8 cellular contexts compared by ENCODE assay signal in the genomic region with DNA sequence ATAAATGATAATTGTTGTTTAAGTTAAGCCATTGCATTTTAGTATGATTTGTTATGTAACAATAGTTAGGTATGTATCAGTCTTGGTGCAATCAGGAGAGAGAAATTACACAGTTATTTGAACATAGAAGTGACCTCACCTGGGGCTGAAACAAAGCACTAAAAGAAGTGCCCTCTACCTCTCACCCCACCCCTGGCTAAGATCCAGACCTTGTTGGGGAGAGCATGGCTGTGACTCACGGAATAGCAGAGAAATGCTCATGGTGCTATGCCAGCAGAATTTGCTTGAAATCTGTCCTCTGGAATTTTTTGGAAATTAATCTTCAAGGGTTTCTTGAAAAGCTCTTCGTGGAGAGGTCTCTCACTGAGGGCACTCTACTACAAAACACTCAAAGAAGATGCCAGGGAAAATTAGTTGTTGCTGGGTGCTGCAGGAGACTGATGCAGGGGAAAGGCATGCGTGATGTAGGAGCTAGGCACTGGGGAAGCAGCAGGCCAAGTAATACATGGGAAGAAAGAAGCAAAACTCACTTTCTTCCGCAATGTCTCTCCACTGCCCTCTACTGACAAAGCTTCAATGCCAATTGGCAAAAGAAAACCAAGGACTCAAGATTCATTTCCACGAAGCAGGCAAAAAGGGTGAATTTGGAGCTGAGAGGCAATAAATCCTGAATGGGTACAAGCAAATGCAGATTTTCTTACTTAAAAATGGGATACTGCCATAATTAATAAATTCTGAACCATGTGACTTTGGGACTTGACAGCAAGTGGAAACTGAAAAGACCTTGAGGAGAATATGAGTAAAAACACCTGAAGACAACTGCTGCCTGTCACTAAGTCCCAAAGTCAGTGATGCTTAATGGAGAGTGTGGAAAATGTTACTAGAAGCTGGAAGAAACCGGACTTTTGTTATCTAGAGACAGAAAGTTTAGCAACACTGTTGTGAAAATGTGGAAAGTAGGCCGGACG.
DNase-seq lines count a peak whose midpoint lies in the region; ATAC-seq and TF ChIP-seq lines count a peak whose summit lies in the region.

No MANE protein-coding gene starts in this region.

- in situ Hi-C loops in HAP-1 (cut with MboI; ENCODE audit: low sequenced_read_pairs), result no loop called here

- peaks cover 26% of the 10 kb centered on the region for H3K27me3 ChIP-seq in CD4-positive, CD25-positive, alpha-beta regulatory T cell (ENCODE audit: control insufficient read depth, insufficient read depth, low read length)
- H3K27me3 ChIP-seq in HAP-1 (ENCODE audit: low read depth) (no peaks in the 10 kb centered on the region), stomach (peaks cover 0 to 75% (median 27%) of the 10 kb centered on the region in 3 donors)

- H3K4me1 Mint-ChIP-seq in CD4-positive, CD25-positive, alpha-beta regulatory T cell, result peaks cover 0 to 15% (median 8%) of the 10 kb centered on the region in 4 donors

- no peaks in the 10 kb centered on the region for H3K36me3 Mint-ChIP-seq in CD4-positive, CD25-positive, alpha-beta regulatory T cell

- H3K27ac ChIP-seq in CD4-positive, CD25-positive, alpha-beta regulatory T cell (ENCODE audit: insufficient read depth, low read length, poor library complexity, severe bottlenecking), result no peak overlapping the region
- H3K27ac ChIP-seq in stomach, result no peak overlapping the region

- H3K4me3 Mint-ChIP-seq in CD4-positive, CD25-positive, alpha-beta regulatory T cell, result no peak overlapping the region

- ATAC-seq in CD4-positive, CD25-positive, alpha-beta regulatory T cell (ENCODE audit: low read depth in 2 of 2), result no peak
- no peak for ATAC-seq in GM19467 (IDR thresholded peaks at IDR 0.05; ENCODE audit: unreplicated experiment)
- ATAC-seq in GM19397 (IDR thresholded peaks at IDR 0.05; ENCODE audit: unreplicated experiment), result no peak

- intact Hi-C loops in stomach (cut with DNase I; ENCODE audit: low total_unique reads), result no loop called here

- DNase-seq in CD4-positive, CD25-positive, alpha-beta regulatory T cell, result peak in 2 of 3 donors; percentile 24 to 62
- peak; percentile 41 to 61 for DNase-seq in HAP-1 (ENCODE audit: low spot score in 2 of 2)
- DNase-seq in SHP77 treated with DMSO at 0.1 percent for 48 hours (lab: John Stamatoyannopoulos, UW), result peak; percentile 18
- peak; percentile 77 for DNase-seq in foreskin melanocyte
- no peak for DNase-seq in mesenteric fat pad (ENCODE audit: low spot score)
- DNase-seq in stomach, result no peak

- H3K27me3 Mint-ChIP-seq in CD4-positive, CD25-positive, alpha-beta regulatory T cell, result peaks cover 54% of the 10 kb centered on the region

- TF ChIP-seq EP300 in stomach (IDR thresholded peaks at IDR 0.05), result no peak

- TF ChIP-seq CTCF in stomach (IDR thresholded peaks at IDR 0.05), result peak in 2 of 7 experiments; percentile 29 to 30

- no peaks in the 10 kb centered on the region for H3K9me3 ChIP-seq in CD4-positive, CD25-positive, alpha-beta regulatory T cell (ENCODE audit: control insufficient read depth in 2 of 2, low read length in 2 of 2)
- H3K9me3 ChIP-seq in HAP-1 (no peaks in the 10 kb centered on the region), stomach (peaks cover 0 to 1% (median 0%) of the 10 kb centered on the region in 4 donors)

- 40 to 50% (median 46%) methylated on average over 8 of the region's 8 CpGs for WGBS in stomach, 5 donors

- no peak overlapping the region for H3K27ac Mint-ChIP-seq in CD4-positive, CD25-positive, alpha-beta regulatory T cell

- peaks cover 0 to 2% (median 0%) of the 10 kb centered on the region in 7 donors for H3K9me3 Mint-ChIP-seq in CD4-positive, CD25-positive, alpha-beta regulatory T cell

- H3K4me3 ChIP-seq in CD4-positive, CD25-positive, alpha-beta regulatory T cell (ENCODE audit: low read depth, low read length), result no peak overlapping the region
- H3K4me3 ChIP-seq in HAP-1 (no peak overlapping the region), stomach (no peak overlapping the region)

- no peak for TF ChIP-seq POLR2A in stomach (IDR thresholded peaks at IDR 0.05)

- no peaks in the 10 kb centered on the region for H3K4me1 ChIP-seq in CD4-positive, CD25-positive, alpha-beta regulatory T cell (ENCODE audit: control insufficient read depth, insufficient read depth, low read length, poor library complexity, severe bottlenecking)
- no peaks in the 10 kb centered on the region for H3K4me1 ChIP-seq in HAP-1
- peaks cover 0 to 9% (median 0%) of the 10 kb centered on the region in 4 donors for H3K4me1 ChIP-seq in stomach

- no peaks in the 10 kb centered on the region for H3K36me3 ChIP-seq in CD4-positive, CD25-positive, alpha-beta regulatory T cell (ENCODE audit: control insufficient read depth, insufficient read depth, low read length)
- H3K36me3 ChIP-seq in HAP-1 (replicated peaks) (no peaks in the 10 kb centered on the region), stomach (no peaks in the 10 kb centered on the region)

Comparison
In these comparisons a context has a peak if more than half of its experiments do, and no peak if none do; other contexts are left out.
1. DNase-seq: peak in CD4-positive, CD25-positive, alpha-beta regulatory T cell (2 of 3), HAP-1 (2 of 2), SHP77 treated with DMSO at 0.1 percent for 48 hours (single experiment) and foreskin melanocyte (single experiment); none in mesenteric fat pad (single experiment) and stomach (single experiment).